Comparison of ENCODE assay signal across 5 cellular contexts in genomic region chr1:225681231-225681630, GRCh38.
"Had no signal": no experiment of that assay in that cellular context is flagged by ENCODE, and none has a peak within 500 bp of the region (broad histone marks: within the 10 kb centered on the region; RNA-seq: fewer than 3 reads in every experiment).

No MANE protein-coding gene starts in this region.

- DNase-seq: H9, HCEC 1CT, KG1 had no signal

- H3K4me3 ChIP-seq: GM23338 had no signal

- ATAC-seq: GM23338, HepG2 had no signal
